Comparison of ENCODE assay signal across 9 cellular contexts in genomic region chr12:95918194-95918993, GRCh38. TPM values are rescaled to one million over a fixed set of nuclear protein-coding genes. Genes with fewer than 3 reads are reported as not detected.
DNase-seq lines count a peak whose midpoint lies in the region; ATAC-seq and TF ChIP-seq lines count a peak whose summit lies in the region.
"Had no signal": no experiment of that assay in that cellular context is flagged by ENCODE, and none has a peak within 500 bp of the region (broad histone marks: within the 10 kb centered on the region; RNA-seq: fewer than 3 reads in every experiment).

No MANE protein-coding gene starts in this region.

- ATAC-seq in GM18870 (IDR thresholded peaks at IDR 0.05; ENCODE audit: unreplicated experiment), result peak; percentile 86
- peak; percentile 90 for ATAC-seq in HG03342 (IDR thresholded peaks at IDR 0.05; ENCODE audit: unreplicated experiment)
- ATAC-seq in naive thymus-derived CD8-positive, alpha-beta T cell, result peak; percentile 95 to 99

- no peak overlapping the region for H3K27ac Mint-ChIP-seq in activated CD4-positive, alpha-beta memory T cell treated with anti-CD3 and anti-CD28 coated beads, Interleukin-2, amount 10 ng/mL, durations not matched to agents 7 days and 5 days
- no peak overlapping the region for H3K27ac Mint-ChIP-seq in naive thymus-derived CD8-positive, alpha-beta T cell
- no peak overlapping the region for H3K27ac Mint-ChIP-seq in type B pancreatic cell
- H3K27ac Mint-ChIP-seq: IgD-negative memory B cell had no signal

- DNase-seq in BJ (ENCODE audit: low read depth), result no peak
- peak; percentile 49 to 68 for DNase-seq in NCI-H524 (lab: John Stamatoyannopoulos, UW)
- DNase-seq in activated CD4-positive, alpha-beta memory T cell treated with anti-CD3 and anti-CD28 coated beads, Interleukin-2, amount 10 ng/mL, durations not matched to agents 7 days and 5 days, result peak; percentile 44
- DNase-seq in erythroblast (lab: John Stamatoyannopoulos, UW), result peak; percentile 36 to 57
- peak in 9 of 10 donors; percentile 18 to 75 (median 44) for DNase-seq in naive thymus-derived CD8-positive, alpha-beta T cell
- DNase-seq in type B pancreatic cell (ENCODE audit: extremely low spot score, unreplicated experiment), result no peak

- peaks cover 7% of the 10 kb centered on the region for H3K9me3 Mint-ChIP-seq in activated CD4-positive, alpha-beta memory T cell treated with anti-CD3 and anti-CD28 coated beads, Interleukin-2, amount 10 ng/mL, durations not matched to agents 7 days and 5 days
- H3K9me3 Mint-ChIP-seq in naive thymus-derived CD8-positive, alpha-beta T cell, result no peaks in the 10 kb centered on the region
- H3K9me3 Mint-ChIP-seq in type B pancreatic cell, result no peaks in the 10 kb centered on the region

- TF ChIP-seq CTCF in BJ (IDR thresholded peaks at IDR 0.05; ENCODE audit: insufficient read depth, low read depth, low read length), result peak; percentile 86
- peak; percentile 87 for TF ChIP-seq CTCF in type B pancreatic cell (conservative IDR thresholded peaks at IDR 0.05)

- CTCF ChIA-PET in BJ (lab: Yijun Ruan, JAX), result interaction anchor here (0.7 to 4.7 kb wide), 19 partner anchors 10 to 598 kb away, joined by 3 to 41 read pairs (median 5); partner anchors contain the start of genes CCDC38 and HAL
- CTCF ChIA-PET in activated CD4-positive, alpha-beta memory T cell treated with anti-CD3 and anti-CD28 coated beads, Interleukin-2, amount 10 ng/mL, durations not matched to agents 7 days and 5 days (lab: Charles Lee), result interaction anchor here (0.5 to 4.9 kb wide), 25 partner anchors 10 to 1262 kb away, joined by 3 to 74 read pairs (median 3); partner anchors contain the start of genes AMDHD1 and CCDC38

- H3K4me3 Mint-ChIP-seq in activated CD4-positive, alpha-beta memory T cell treated with anti-CD3 and anti-CD28 coated beads, Interleukin-2, amount 10 ng/mL, durations not matched to agents 7 days and 5 days, result no peak overlapping the region
- no peak overlapping the region for H3K4me3 Mint-ChIP-seq in naive thymus-derived CD8-positive, alpha-beta T cell
- no peak overlapping the region for H3K4me3 Mint-ChIP-seq in type B pancreatic cell
- H3K4me3 Mint-ChIP-seq: IgD-negative memory B cell had no signal

- peaks cover 15% of the 10 kb centered on the region for H3K27me3 Mint-ChIP-seq in activated CD4-positive, alpha-beta memory T cell treated with anti-CD3 and anti-CD28 coated beads, Interleukin-2, amount 10 ng/mL, durations not matched to agents 7 days and 5 days
- no peaks in the 10 kb centered on the region for H3K27me3 Mint-ChIP-seq in naive thymus-derived CD8-positive, alpha-beta T cell
- H3K27me3 Mint-ChIP-seq in type B pancreatic cell, result peaks cover 6% of the 10 kb centered on the region

- H3K27me3 ChIP-seq in BJ (ENCODE audit: control insufficient read depth, insufficient read depth, low read length), result 0 out of 2 replicates have a peak, but pooled peaks cover 2% of the 10 kb centered on the region

- POLR2A ChIA-PET in BJ (lab: Charles Lee), result no interaction called here
- POLR2A ChIA-PET in activated CD4-positive, alpha-beta memory T cell treated with anti-CD3 and anti-CD28 coated beads, Interleukin-2, amount 10 ng/mL, durations not matched to agents 7 days and 5 days (lab: Charles Lee), result interaction anchor here (1.5 to 2.2 kb wide), 2 partner anchors 80 to 598 kb away, joined by 3 to 9 read pairs; no protein-coding TSS in a partner anchor
- POLR2A ChIA-PET in naive thymus-derived CD8-positive, alpha-beta T cell (lab: Charles Lee), result interaction anchor here (0.6 kb wide), 1 partner anchor 80 kb away, joined by 3 read pairs; no protein-coding TSS in a partner anchor

- TF ChIP-seq POLR2A in erythroblast (IDR thresholded peaks at IDR 0.05; ENCODE audit: low read length), result no peak

- no peaks in the 10 kb centered on the region for H3K36me3 ChIP-seq in BJ (ENCODE audit: control insufficient read depth, insufficient read depth, low read length)

- no peak overlapping the region for H3K4me3 ChIP-seq in BJ (ENCODE audit: low read depth, low read length)

- no peaks in the 10 kb centered on the region for H3K4me1 Mint-ChIP-seq in activated CD4-positive, alpha-beta memory T cell treated with anti-CD3 and anti-CD28 coated beads, Interleukin-2, amount 10 ng/mL, durations not matched to agents 7 days and 5 days
- no peaks in the 10 kb centered on the region for H3K4me1 Mint-ChIP-seq in naive thymus-derived CD8-positive, alpha-beta T cell
- no peaks in the 10 kb centered on the region for H3K4me1 Mint-ChIP-seq in type B pancreatic cell (ENCODE audit: unreplicated experiment)
- H3K4me1 Mint-ChIP-seq: IgD-negative memory B cell had no signal

- no peaks in the 10 kb centered on the region for H3K36me3 Mint-ChIP-seq in activated CD4-positive, alpha-beta memory T cell treated with anti-CD3 and anti-CD28 coated beads, Interleukin-2, amount 10 ng/mL, durations not matched to agents 7 days and 5 days (ENCODE audit: low read depth)
- no peaks in the 10 kb centered on the region for H3K36me3 Mint-ChIP-seq in naive thymus-derived CD8-positive, alpha-beta T cell
- no peaks in the 10 kb centered on the region for H3K36me3 Mint-ChIP-seq in type B pancreatic cell

RNA-seq across cellular contexts. Expression of gene CCDC38, which starts 24.0 kb away (rescaled TPM):
- polyA plus RNA-seq in BJ (2011; rRNA removed), result not detected in 2 replicates
- polyA minus RNA-seq in BJ (2011; rRNA and poly(A)+ RNA removed), result 0.05 and 0.10 TPM in 2 replicates
- total RNA-seq in activated CD4-positive, alpha-beta memory T cell treated with anti-CD3 and anti-CD28 coated beads, Interleukin-2, amount 10 ng/mL, durations not matched to agents 7 days and 5 days, result not detected
- under 1 TPM; 0.39 to 0.88 TPM for total RNA-seq in naive thymus-derived CD8-positive, alpha-beta T cell
- not detected for polyA plus RNA-seq in naive thymus-derived CD8-positive, alpha-beta T cell
- 0.29 TPM in 1 of 2 replicates, not detected in the other for total RNA-seq in type B pancreatic cell (ENCODE audit: low replicate concordance)
- polyA plus RNA-seq: IgD-negative memory B cell had no signal

RNA-seq across cellular contexts. Expression of gene AMDHD1, which starts 24.7 kb away (rescaled TPM):
- polyA plus RNA-seq in BJ (2011; rRNA removed), result 0.09 TPM in 2 replicates
- polyA minus RNA-seq in BJ (2011; rRNA and poly(A)+ RNA removed), result not detected in 2 replicates
- under 1 TPM; 0.40 to 0.93 TPM for total RNA-seq in activated CD4-positive, alpha-beta memory T cell treated with anti-CD3 and anti-CD28 coated beads, Interleukin-2, amount 10 ng/mL, durations not matched to agents 7 days and 5 days
- 1 to 10 TPM; 2.0 to 2.2 TPM for total RNA-seq in naive thymus-derived CD8-positive, alpha-beta T cell
- 1 to 10 TPM in 1 of 3 donors, under 1 TPM in 2; 0.27 to 1.2 (median 0.44) TPM for polyA plus RNA-seq in naive thymus-derived CD8-positive, alpha-beta T cell
- 0.43 and 1.0 TPM in 2 replicates for total RNA-seq in type B pancreatic cell (ENCODE audit: low replicate concordance)

RNA-seq across cellular contexts. Expression of gene SNRPF, which starts 59.6 kb away (rescaled TPM):
- 8.9 and 11.1 TPM in 2 replicates for polyA plus RNA-seq in BJ (2011; rRNA removed)
- polyA minus RNA-seq in BJ (2011; rRNA and poly(A)+ RNA removed), result 2.6 and 3.0 TPM in 2 replicates
- total RNA-seq in activated CD4-positive, alpha-beta memory T cell treated with anti-CD3 and anti-CD28 coated beads, Interleukin-2, amount 10 ng/mL, durations not matched to agents 7 days and 5 days, result 10 to 100 TPM; 32.0 to 33.1 TPM
- 10 to 100 TPM; 26.5 to 31.4 TPM for total RNA-seq in naive thymus-derived CD8-positive, alpha-beta T cell
- 10 to 100 TPM; 47.8 to 62.3 (median 58.6) TPM for polyA plus RNA-seq in naive thymus-derived CD8-positive, alpha-beta T cell
- 31.9 and 42.9 TPM in 2 replicates for total RNA-seq in type B pancreatic cell (ENCODE audit: low replicate concordance)

Comparison
In these comparisons a context has a peak if more than half of its experiments do, and no peak if none do; other contexts are left out.
1. DNase-seq: peak in NCI-H524 (2 of 2), activated CD4-positive, alpha-beta memory T cell treated with anti-CD3 and anti-CD28 coated beads, Interleukin-2, amount 10 ng/mL, durations not matched to agents 7 days and 5 days (single experiment), erythroblast (2 of 2) and naive thymus-derived CD8-positive, alpha-beta T cell (9 of 10); none in BJ (single experiment) and type B pancreatic cell (single experiment).
2. Peak in every context shown above with its lines, with median percentiles within 50 percentile points of each other: ATAC-seq.